Comparison of ENCODE assay signal across 11 cellular contexts in the genomic region with DNA sequence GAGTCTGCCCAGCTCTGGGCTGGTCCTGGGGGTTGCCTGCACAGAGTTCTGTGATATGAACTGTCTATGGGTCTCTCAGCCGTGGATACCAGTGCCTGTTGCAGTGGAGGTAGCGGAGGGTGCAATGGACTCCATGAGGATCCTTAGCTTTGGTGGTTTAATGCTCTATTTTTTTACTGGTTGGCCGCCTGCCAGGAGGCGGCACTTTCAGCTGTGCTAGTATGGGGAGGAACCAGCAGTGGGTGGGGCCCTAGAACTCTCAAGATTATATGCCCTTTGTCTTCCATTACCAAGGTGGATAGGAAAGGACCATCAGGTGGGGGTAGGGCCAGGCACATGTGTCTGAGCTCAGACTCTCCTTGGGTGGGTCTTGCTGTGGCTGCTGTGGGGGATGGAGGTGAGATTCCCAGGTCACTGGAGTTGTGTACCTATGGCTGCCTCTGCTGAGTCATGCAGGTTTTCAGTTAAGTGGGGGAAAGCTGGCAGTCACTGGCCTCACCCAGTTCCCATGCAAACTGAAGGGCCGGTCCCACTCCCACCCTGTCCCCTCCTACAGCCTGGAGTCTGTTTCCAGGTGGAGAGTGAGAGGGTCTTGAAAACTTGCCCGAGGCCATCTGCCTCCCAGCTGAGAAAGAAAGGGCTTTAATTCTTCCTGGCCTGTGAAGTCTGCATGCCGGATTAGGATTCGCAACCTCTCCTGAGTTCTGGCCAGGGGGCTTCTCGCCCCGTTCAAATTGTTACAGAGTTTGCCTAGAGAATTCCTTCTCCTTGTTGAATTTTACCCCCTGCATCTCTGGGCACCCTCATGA. TPM values are rescaled to one million over a fixed set of nuclear protein-coding genes. Genes with fewer than 3 reads are reported as not detected.
DNase-seq lines count a peak whose midpoint lies in the region; TF ChIP-seq lines count a peak whose summit lies in the region.
"Had no signal": no experiment of that assay in that cellular context is flagged by ENCODE, and none has a peak within 500 bp of the region (broad histone marks: within the 10 kb centered on the region; RNA-seq: fewer than 3 reads in every experiment).

No MANE protein-coding gene starts in this region.

- TF ChIP-seq EP300 in stomach (IDR thresholded peaks at IDR 0.05): no peak

- intact Hi-C loops in stomach (cut with DNase I; ENCODE audit: low total_unique reads) (no loop called here), ascending aorta (cut with DNase I) (no loop called here)

- no peak overlapping the region for H3K27ac ChIP-seq in stomach
- H3K27ac ChIP-seq in ascending aorta: no peak overlapping the region

- 56 to 70% (median 61%) methylated on average over 9 to 10 of the region's 10 CpGs for WGBS in stomach, 5 donors

- H3K4me1 ChIP-seq in stomach: peaks cover 0 to 10% (median 6%) of the 10 kb centered on the region in 4 donors
- no peaks in the 10 kb centered on the region for H3K4me1 ChIP-seq in ascending aorta

- no peak for TF ChIP-seq CTCF in epithelial cell of esophagus (IDR thresholded peaks at IDR 0.05; ENCODE audit: insufficient read depth, low read depth, low read length, missing control alignments)
- TF ChIP-seq CTCF in stomach (IDR thresholded peaks at IDR 0.05): no peak
- no peak for TF ChIP-seq CTCF in ascending aorta (IDR thresholded peaks at IDR 0.05)

- H3K27me3 ChIP-seq in stomach: no peaks in the 10 kb centered on the region
- no peaks in the 10 kb centered on the region for H3K27me3 ChIP-seq in ascending aorta

- H3K4me3 ChIP-seq in epithelial cell of esophagus (ENCODE audit: low read length): no peak overlapping the region
- no peak overlapping the region for H3K4me3 ChIP-seq in stomach
- H3K4me3 ChIP-seq in ascending aorta: no peak overlapping the region

- no peak for TF ChIP-seq POLR2A in stomach (IDR thresholded peaks at IDR 0.05)

- H3K36me3 ChIP-seq in stomach (no peaks in the 10 kb centered on the region), ascending aorta (no peaks in the 10 kb centered on the region)

- DNase-seq in NCI-H2171 treated with DMSO at 0.1 percent for 48 hours (lab: John Stamatoyannopoulos, UW) (peak; percentile 69), NCI-H2171 (lab: John Stamatoyannopoulos, UW) (no peak), NCI-H510A (lab: John Stamatoyannopoulos, UW) (peak; percentile 67), epithelial cell of esophagus (ENCODE audit: low read depth) (peak; percentile 25), stomach (peak; percentile 37), 8988T (no peak), ascending aorta (ENCODE audit: low spot score in 2 of 2) (no peak), activated T-cell treated with anti-CD3 and anti-CD28 coated beads for 4 hours (no peak)
- DNase-seq: activated naive CD4-positive, alpha-beta T cell treated with Interleukin-2 at 50 U/mL for 16 hours; CD8-positive, alpha-beta memory T cell; stimulated activated naive B cell treated with anti-CD40 and anti-IgM and Interleukin-4, amounts not matched to agents 10 μg/mL and 1 μg/mL and 100 μg/mL, for 72 hours had no signal

- H3K9me3 ChIP-seq in stomach (peaks cover 0 to 7% (median 2%) of the 10 kb centered on the region in 4 donors), ascending aorta (no peaks in the 10 kb centered on the region)

RNA-seq across cellular contexts. Expression of gene KCNS3, which starts 14.5 kb away (rescaled TPM):
- total RNA-seq in stomach (100 to 1,000 TPM in 2 of 5 donors, 10 to 100 TPM in 3; 18.1 to 150 (median 31.0) TPM), ascending aorta (6.7 TPM)
- 10 to 100 TPM in 2 of 3 donors, 1 to 10 TPM in 1; 7.6 to 15.0 (median 12.3) TPM for polyA plus RNA-seq in stomach
- total RNA-seq: CD8-positive, alpha-beta memory T cell had no signal
- polyA plus RNA-seq: CD8-positive, alpha-beta memory T cell had no signal

Comparison
In these comparisons a context has a peak if more than half of its experiments do, and no peak if none do; other contexts are left out.
1. DNase-seq: peak in NCI-H2171 treated with DMSO at 0.1 percent for 48 hours (single experiment), NCI-H510A (single experiment), epithelial cell of esophagus (single experiment) and stomach (single experiment); none in NCI-H2171 (single experiment), 8988T (single experiment), ascending aorta (0 of 2) and activated T-cell treated with anti-CD3 and anti-CD28 coated beads for 4 hours (single experiment).